In genomic region chr11:62464655-62465054, GRCh38 we compare ENCODE assay signal across 26 cellular contexts. TPM values are rescaled to one million over a fixed set of nuclear protein-coding genes. Genes with fewer than 3 reads are reported as not detected.
DNase-seq lines count a peak whose midpoint lies in the region; ATAC-seq, FAIRE-seq and TF ChIP-seq lines count a peak whose summit lies in the region.
"Had no signal": no experiment of that assay in that cellular context is flagged by ENCODE, and none has a peak within 500 bp of the region (broad histone marks: within the 10 kb centered on the region; RNA-seq: fewer than 3 reads in every experiment).

No MANE protein-coding gene starts in this region.

- TF ChIP-seq POLR2A in GM12891 (IDR thresholded peaks at IDR 0.05; ENCODE audit: low read depth, low read length) = no peak

- DNase-seq in GM06990 (ENCODE audit: extremely low read depth, insufficient read length) (peak; percentile 48), GM12891 (ENCODE audit: insufficient read length, low spot score) (no peak), left colon (no peak), GM19238 (ENCODE audit: insufficient read length, low spot score) (no peak), 8988T (no peak)
- no peak for DNase-seq in NK-92 treated with Interleukin-12 subunit alpha and Interleukin-12 subunit beta, amount 100 ng/mL, for 24 hours (lab: John Stamatoyannopoulos, UW)
- DNase-seq: C1 segment of cervical spinal cord; foreskin fibroblast; H7; immature natural killer cell; Karpas-422; left ventricle myocardium inferior; midbrain; NCI-H187; NCI-H446; nephron progenitor cell; right cardiac atrium; stimulated activated CD4-positive, alpha-beta T cell treated with anti-CD3 and anti-CD28 coated beads, Interleukin-12 subunit alpha, Interleukin-12 subunit beta, amount 100 ng/mL, for 4 hours had no signal

- H3K4me3 ChIP-seq in GM06990 (replicated peaks; ENCODE audit: low read depth, low read length) = no peak overlapping the region
- H3K4me3 ChIP-seq: hepatocyte, left ventricle myocardium inferior had no signal

- ATAC-seq in left colon = peak; percentile 18
- ATAC-seq: activated T-helper 17 cell treated with anti-CD3 and anti-CD28 coated beads, Interleukin-2, amount 50 U/mL, for 72 hours; right cardiac atrium had no signal

- no peak for TF ChIP-seq EP300 in Ishikawa (IDR thresholded peaks at IDR 0.05; ENCODE audit: borderline replicate concordance)

- TF ChIP-seq RAD21 in Ishikawa (IDR thresholded peaks at IDR 0.05; ENCODE audit: low read depth) = peak; percentile 55

- no peaks in the 10 kb centered on the region for H3K36me3 ChIP-seq in GM06990 (ENCODE audit: control insufficient read depth, insufficient read depth, low read length)
- H3K36me3 ChIP-seq: left ventricle myocardium inferior had no signal

- intact Hi-C loops in left colon (cut with DNase I, micrococcal nuclease) = no loop called here

- H3K27me3 ChIP-seq in GM06990 (replicated peaks; ENCODE audit: control insufficient read depth, insufficient read depth, low read length) = no peaks in the 10 kb centered on the region
- H3K27me3 ChIP-seq: hepatocyte had no signal

- FAIRE-seq in GM12891 (lab: Jason Lieb, UNC) = peak; percentile 56

- peak; percentile 49 for TF ChIP-seq CTCF in GM06990 (IDR thresholded peaks at IDR 0.05; ENCODE audit: insufficient read depth, low read length, poor library complexity, severe bottlenecking)

TF ChIP-seq in GM12891, 5 proteins besides CTCF, POLR2A, EP300 and RAD21:
- no peak for TF ChIP-seq SPI1 (IDR thresholded peaks at IDR 0.05; ENCODE audit: low read depth, low read length)
- peak; percentile 96 for TF ChIP-seq PAX5 (IDR thresholded peaks at IDR 0.05; ENCODE audit: insufficient read depth, low read length, severe bottlenecking)

TF ChIP-seq in Ishikawa, 13 proteins besides CTCF, POLR2A, EP300 and RAD21:
- TF ChIP-seq CREB1 (IDR thresholded peaks at IDR 0.05; ENCODE audit: low read depth) = no peak
- no peak for TF ChIP-seq FOXM1 (IDR thresholded peaks at IDR 0.05; ENCODE audit: borderline replicate concordance, low read depth)
- TF ChIP-seq TEAD4 (IDR thresholded peaks at IDR 0.05) = no peak
- TF ChIP-seq ZBTB7A (IDR thresholded peaks at IDR 0.05; ENCODE audit: low read depth) = no peak
- TF ChIP-seq TCF12 (IDR thresholded peaks at IDR 0.05; ENCODE audit: low read depth) = no peak
- no peak for TF ChIP-seq USF1 (IDR thresholded peaks at IDR 0.05)
- TF ChIP-seq NFIC (IDR thresholded peaks at IDR 0.05) = no peak
- TF ChIP-seq EGR1 (IDR thresholded peaks at IDR 0.05) = no peak

RNA-seq across cellular contexts. Expression of gene SCGB1A1, which starts 45.8 kb away (rescaled TPM):
- polyA plus RNA-seq in GM12891 (2012; ENCODE audit: low read depth, missing spikeins) = not detected
- not detected for total RNA-seq in left colon
- total RNA-seq: activated T-helper 17 cell treated with anti-CD3 and anti-CD28 coated beads, Interleukin-2, amount 50 U/mL, for 72 hours; epithelial cell of proximal tubule; H7; hepatocyte; left ventricle myocardium inferior; right cardiac atrium; RPMI7951; SK-MEL-5; ureter had no signal
- polyA plus RNA-seq: AG04450, hepatocyte, immature natural killer cell, right cardiac atrium had no signal
